Comparison of ENCODE assay signal across 21 cellular contexts in the genomic region with DNA sequence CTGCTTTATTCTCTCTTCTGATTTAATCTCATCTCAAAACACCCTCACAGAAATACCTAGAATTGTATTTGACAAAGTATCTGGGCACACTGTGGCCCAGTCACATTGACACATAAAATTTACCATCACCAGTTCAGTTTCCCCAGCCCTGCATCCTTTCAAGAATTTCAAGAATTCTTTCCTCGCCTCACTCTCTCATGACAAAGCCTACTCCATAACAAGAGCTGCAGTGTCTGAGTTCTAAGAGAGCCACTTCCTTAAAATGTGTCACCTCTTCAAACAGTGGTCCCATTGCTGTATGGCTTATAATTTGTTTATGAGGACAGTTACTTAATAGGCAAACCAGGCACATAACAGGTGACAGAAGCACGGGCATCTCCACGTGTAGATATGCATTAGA.
"Had no signal": no experiment of that assay in that cellular context is flagged by ENCODE, and none has a peak within 500 bp of the region (broad histone marks: within the 10 kb centered on the region; RNA-seq: fewer than 3 reads in every experiment).

No MANE protein-coding gene starts in this region.

- DNase-seq: activated CD4-positive, alpha-beta memory T cell treated with anti-CD3 and anti-CD28 coated beads, Interleukin-2, amount 10 ng/mL, durations not matched to agents 7 days and 5 days; activated CD4-positive, alpha-beta T cell treated with anti-CD3 and anti-CD28 coated beads for 36 hours; activated effector memory CD4-positive, alpha-beta T cell treated with anti-CD3 and anti-CD28 coated beads, Interleukin-2, amount 50 U/mL, for 16 hours; activated T-cell treated with anti-CD3 and anti-CD28 coated beads, Interleukin-2, amount 50 U/mL, for 48 hours; amniotic stem cell; body of pancreas; caudate nucleus; colonic mucosa; hippocampal formation; occipital lobe; small intestine; stimulated activated CD4-positive, alpha-beta T cell treated with anti-CD3 and anti-CD28 coated beads, Interleukin-4, amount 100 ng/mL, for 4 hours; stimulated activated CD8-positive, alpha-beta memory T cell treated with anti-CD3 and anti-CD28 coated beads, Interleukin-4, amount 100 ng/mL, for 48 hours; stimulated activated naive CD8-positive, alpha-beta T cell treated with anti-CD3 and anti-CD28 coated beads, Interleukin-15, Interleukin-2, amounts not matched to agents 100 U/mL and 50 U/mL, for 24 hours; T-helper 2 cell; upper lobe of left lung had no signal

- H3K9me3 ChIP-seq: body of pancreas, colonic mucosa, right atrium auricular region, upper lobe of left lung had no signal

- FAIRE-seq: endometrium, small intestine had no signal

- H3K4me3 Mint-ChIP-seq: activated CD4-positive, alpha-beta memory T cell treated with anti-CD3 and anti-CD28 coated beads, Interleukin-2, amount 10 ng/mL, durations not matched to agents 7 days and 5 days; activated CD4-positive, alpha-beta T cell treated with anti-CD3 and anti-CD28 coated beads for 36 hours; activated naive CD8-positive, alpha-beta T cell; nephron had no signal

- H3K36me3 Mint-ChIP-seq: activated naive CD8-positive, alpha-beta T cell had no signal

- H3K27ac Mint-ChIP-seq: activated CD4-positive, alpha-beta memory T cell treated with anti-CD3 and anti-CD28 coated beads, Interleukin-2, amount 10 ng/mL, durations not matched to agents 7 days and 5 days; activated CD4-positive, alpha-beta T cell treated with anti-CD3 and anti-CD28 coated beads for 36 hours; activated naive CD8-positive, alpha-beta T cell; nephron; progenitor cell of endocrine pancreas had no signal

- H3K4me1 Mint-ChIP-seq: nephron had no signal

- H3K4me3 ChIP-seq: body of pancreas, colonic mucosa, right atrium auricular region, upper lobe of left lung had no signal

- H3K27me3 ChIP-seq: body of pancreas, colonic mucosa, right atrium auricular region, upper lobe of left lung had no signal

- H3K9me3 Mint-ChIP-seq: activated CD4-positive, alpha-beta memory T cell treated with anti-CD3 and anti-CD28 coated beads, Interleukin-2, amount 10 ng/mL, durations not matched to agents 7 days and 5 days; nephron had no signal

- H3K27ac ChIP-seq: colonic mucosa, right atrium auricular region, upper lobe of left lung had no signal

- H3K4me1 ChIP-seq: colonic mucosa, right atrium auricular region, upper lobe of left lung had no signal

- H3K36me3 ChIP-seq: colonic mucosa, right atrium auricular region, upper lobe of left lung had no signal
